In the genomic region with DNA sequence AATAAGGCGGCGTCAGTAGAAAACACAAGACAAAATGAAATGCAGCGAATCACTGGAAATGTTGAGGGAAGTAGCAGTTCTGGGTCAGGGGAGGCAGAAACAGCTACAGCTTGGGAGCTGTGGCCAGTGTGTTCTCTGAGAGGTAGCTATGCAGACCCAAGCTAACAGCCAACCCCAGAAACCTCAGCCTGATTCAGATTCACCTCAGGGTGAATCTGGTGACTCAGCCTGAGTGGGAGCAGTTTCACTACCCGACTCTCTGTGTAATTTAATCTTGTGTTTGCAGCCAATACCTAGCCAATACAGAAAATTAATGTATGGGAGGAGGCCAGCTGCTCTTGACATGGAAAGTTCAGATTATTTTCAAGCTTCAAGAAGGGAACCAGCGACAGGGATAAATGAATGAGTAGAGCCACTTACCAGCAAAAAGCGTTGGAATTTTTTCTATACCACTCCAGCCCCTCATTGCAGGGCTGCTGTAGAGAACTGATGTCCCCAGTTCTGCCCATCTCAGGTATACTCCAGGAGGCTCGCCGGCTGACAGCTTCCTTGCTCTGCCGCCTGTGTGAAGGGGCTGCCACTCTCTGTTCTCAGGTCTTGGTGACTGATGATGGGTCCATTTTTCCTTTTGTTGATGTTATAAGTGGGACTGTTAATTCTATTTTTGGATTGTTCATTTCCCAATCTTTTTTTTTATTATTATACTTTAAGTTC, we compare ENCODE assay signal across 8 cellular contexts. TPM values are rescaled to one million over a fixed set of nuclear protein-coding genes. Genes with fewer than 3 reads are reported as not detected.
DNase-seq lines count a peak whose midpoint lies in the region; ATAC-seq and TF ChIP-seq lines count a peak whose summit lies in the region.

No MANE protein-coding gene starts in this region.

- no peak for TF ChIP-seq POLR2A in GM18505 (IDR thresholded peaks at IDR 0.05; ENCODE audit: borderline replicate concordance, extremely low read depth, insufficient read depth, insufficient read length)

- no peak for TF ChIP-seq CTCF in CD14-positive monocyte (IDR thresholded peaks at IDR 0.05)

- intact Hi-C loops in CD14-positive monocyte (cut with micrococcal nuclease): no loop called here

- peaks cover 11 to 15% (median 15%) of the 10 kb centered on the region in 3 donors for H3K27me3 Mint-ChIP-seq in CD14-positive monocyte (ENCODE audit: low read depth in 3 of 3)

- H3K27ac Mint-ChIP-seq in CD14-positive monocyte: no peak overlapping the region

- peak; percentile 72 for DNase-seq in EH (ENCODE audit: low read depth)
- DNase-seq in activated T-cell treated with anti-CD3 and anti-CD28 coated beads, Interleukin-2, amount 50 U/mL, for 48 hours: peak; percentile 68 to 74
- peak; percentile 27 for DNase-seq in medulla oblongata (ENCODE audit: extremely low spot score)
- DNase-seq in CD14-positive monocyte (ENCODE audit: low spot score): no peak
- DNase-seq in central memory CD4-positive, alpha-beta T cell: no peak
- no peak for DNase-seq in SHP77 (lab: John Stamatoyannopoulos, UW)

- no peaks in the 10 kb centered on the region for H3K4me1 Mint-ChIP-seq in CD14-positive monocyte

- H3K9me3 Mint-ChIP-seq in CD14-positive monocyte: peaks cover 0 to 2% (median 0%) of the 10 kb centered on the region in 7 donors

- H3K4me3 Mint-ChIP-seq in CD14-positive monocyte: no peak overlapping the region

- no peaks in the 10 kb centered on the region for H3K36me3 Mint-ChIP-seq in CD14-positive monocyte

- ATAC-seq in HG03432 (IDR thresholded peaks at IDR 0.05; ENCODE audit: unreplicated experiment): peak; percentile 65
- ATAC-seq in GM18505 (IDR thresholded peaks at IDR 0.05; ENCODE audit: unreplicated experiment): no peak

RNA-seq across cellular contexts. Expression of a gene that starts 8.9 kb away (rescaled TPM):
- not detected for polyA plus RNA-seq in CD14-positive monocyte

RNA-seq across cellular contexts. Expression of a gene that starts 32.5 kb away (rescaled TPM):
- polyA plus RNA-seq in CD14-positive monocyte: not detected

Comparison
In these comparisons a context has a peak if more than half of its experiments do, and no peak if none do; other contexts are left out.
1. DNase-seq: peak in EH (single experiment), activated T-cell treated with anti-CD3 and anti-CD28 coated beads, Interleukin-2, amount 50 U/mL, for 48 hours (2 of 2) and medulla oblongata (single experiment); none in CD14-positive monocyte (single experiment), central memory CD4-positive, alpha-beta T cell (single experiment) and SHP77 (0 of 2).